15 cellular contexts compared by ENCODE assay signal in genomic region chr3:172173316-172174271, GRCh38.
DNase-seq lines count a peak whose midpoint lies in the region; ATAC-seq, FAIRE-seq and TF ChIP-seq lines count a peak whose summit lies in the region.
"Had no signal": no experiment of that assay in that cellular context is flagged by ENCODE, and none has a peak within 500 bp of the region (broad histone marks: within the 10 kb centered on the region; RNA-seq: fewer than 3 reads in every experiment).

No MANE protein-coding gene starts in this region.

- H2BK15ac ChIP-seq in IMR-90 (ENCODE audit: low read depth, low read length): no peak overlapping the region

- TF ChIP-seq POLR2A in IMR-90 (IDR thresholded peaks at IDR 0.05; ENCODE audit: low read depth, low read length) (no peak), GM12878 (IDR thresholded peaks at IDR 0.05; ENCODE audit: low read depth, low read length) (no peak), HepG2 (IDR thresholded peaks at IDR 0.05; ENCODE audit: insufficient read depth in 1 of 2, low read depth in 2 of 2, low read length in 2 of 2) (no peak), gastrocnemius medialis (IDR thresholded peaks at IDR 0.05) (no peak)

- no peak for TF ChIP-seq EP300 in GM12878 (IDR thresholded peaks at IDR 0.05; ENCODE audit: borderline replicate concordance in 1 of 2, control insufficient read depth in 1 of 2, low read depth in 2 of 2, low read length in 2 of 2)
- TF ChIP-seq EP300 in HepG2 (IDR thresholded peaks at IDR 0.05; ENCODE audit: low read depth in 2 of 2, low read length in 2 of 2): no peak
- no peak for TF ChIP-seq EP300 in HepG2 (CRISPR knock-in tag; IDR thresholded peaks at IDR 0.05; ENCODE audit: borderline replicate concordance)

- RAD21 ChIA-PET in GM12878 (lab: Charles Lee; ENCODE audit: unreplicated experiment): interaction anchor here (0.8 to 1.7 kb wide), 3 partner anchors 11 to 72 kb away, joined by 3 to 7 read pairs (median 3); no protein-coding TSS in a partner anchor

- peaks cover 0 to 4% (median 0%) of the 10 kb centered on the region in 8 donors for H3K9me3 Mint-ChIP-seq in CD4-positive, alpha-beta memory T cell
- H3K9me3 Mint-ChIP-seq: T-helper 2 cell treated with Interferon-gamma antibody and Interleukin-4, amounts not matched to agents 5 μg/mL and 100 μg/mL, for 36 hours had no signal

- H3K23ac ChIP-seq in IMR-90 (ENCODE audit: low read depth, low read length): no peak overlapping the region

- no peak for DNase-seq in IMR-90
- DNase-seq in GM12878 (ENCODE audit: low read depth, low spot score): no peak
- no peak for DNase-seq in HepG2 (ENCODE audit: low spot score)
- DNase-seq in gastrocnemius medialis: no peak
- no peak for DNase-seq in T-helper 1 cell
- DNase-seq in ascending aorta (ENCODE audit: low spot score in 2 of 2): no peak
- DNase-seq in CD4-positive, alpha-beta memory T cell: no peak
- DNase-seq: activated effector memory CD4-positive, alpha-beta T cell treated with anti-CD3 and anti-CD28 coated beads, Interleukin-2, amount 50 U/mL, for 16 hours; Calu3; left cardiac atrium; NCI-H1417 had no signal

- no peak for TF ChIP-seq CTCF in IMR-90 (conservative IDR thresholded peaks at IDR 0.05; ENCODE audit: low read depth, low read length)
- TF ChIP-seq CTCF in GM12878 (IDR thresholded peaks at IDR 0.05 in 2 of 3, conservative IDR thresholded peaks at IDR 0.05 in 1 of 3; ENCODE audit: control insufficient read depth in 2 of 3, extremely low read depth in 1 of 3, insufficient read depth in 1 of 3, low read depth in 3 of 3, low read length in 3 of 3): no peak
- no peak for TF ChIP-seq CTCF in HepG2 (CRISPR knock-in tag; IDR thresholded peaks at IDR 0.05)
- TF ChIP-seq CTCF in gastrocnemius medialis (IDR thresholded peaks at IDR 0.05 in 4 of 5, conservative IDR thresholded peaks at IDR 0.05 in 1 of 5): no peak
- TF ChIP-seq CTCF in ascending aorta (IDR thresholded peaks at IDR 0.05): no peak

- H3K36me3 ChIP-seq in IMR-90 (ENCODE audit: control insufficient read depth, insufficient read depth, low read length): peaks cover 6% of the 10 kb centered on the region
- H3K36me3 ChIP-seq in GM12878 (ENCODE audit: control insufficient read depth in 2 of 2, insufficient read depth in 2 of 2, low read length in 1 of 2): peaks cover 6 to 17% of the 10 kb centered on the region in 2 experiments; a peak in 3 of 4 replicates
- peaks cover 19 to 55% of the 10 kb centered on the region in 2 experiments for H3K36me3 ChIP-seq in HepG2 (replicated peaks in 1 of 2; ENCODE audit: control insufficient read depth in 1 of 2, insufficient read depth in 2 of 2, low read length in 2 of 2)
- no peaks in the 10 kb centered on the region for H3K36me3 ChIP-seq in gastrocnemius medialis
- H3K36me3 ChIP-seq in ascending aorta: no peaks in the 10 kb centered on the region
- no peaks in the 10 kb centered on the region for H3K36me3 ChIP-seq in CD4-positive, alpha-beta memory T cell (ENCODE audit: insufficient read depth, low read length)

- dilution Hi-C loops in IMR-90 (cut with HindIII; ENCODE audit: low sequenced_read_pairs, unreplicated experiment): no loop called here

- no peak overlapping the region for H2BK5ac ChIP-seq in IMR-90 (ENCODE audit: low read depth, low read length, poor library complexity, severe bottlenecking)

- no peak overlapping the region for H3K9ac ChIP-seq in IMR-90 (ENCODE audit: low read depth, low read length)
- no peak overlapping the region for H3K9ac ChIP-seq in GM12878 (ENCODE audit: control insufficient read depth, insufficient read depth, low read length)
- no peak overlapping the region for H3K9ac ChIP-seq in HepG2 (ENCODE audit: insufficient read depth, low read depth, low read length)
- H3K9ac ChIP-seq: parathyroid adenoma had no signal

- H3K27ac ChIP-seq in IMR-90 (ENCODE audit: insufficient read depth, low read length) (peak overlapping the region; percentile 2; the same call in 1 of the 2 replicates), GM12878 (ENCODE audit: control insufficient read depth, insufficient read depth) (no peak overlapping the region), HepG2 (ENCODE audit: extremely low read length, insufficient read depth, low read length) (peak overlapping the region; percentile 5), gastrocnemius medialis (peak overlapping the region in 3 of 4 donors; percentile 27 to 50 (median 29)), ascending aorta (no peak overlapping the region)
- no peak overlapping the region for H3K27ac ChIP-seq in CD4-positive, alpha-beta memory T cell (ENCODE audit: low read depth, low read length)
- H3K27ac ChIP-seq: parathyroid adenoma had no signal

- H2AK5ac ChIP-seq in IMR-90 (ENCODE audit: low read depth, low read length): no peak overlapping the region

- H3K36me3 Mint-ChIP-seq in CD4-positive, alpha-beta memory T cell: peaks cover 3 to 22% of the 10 kb centered on the region in 2 donors

- no peaks in the 10 kb centered on the region for H3K27me3 ChIP-seq in IMR-90 (ENCODE audit: control insufficient read depth, insufficient read depth, low read length)
- H3K27me3 ChIP-seq in GM12878 (replicated peaks in 1 of 2; ENCODE audit: control insufficient read depth in 2 of 2, insufficient read depth in 2 of 2, low read length in 1 of 2): no peaks in the 10 kb centered on the region
- H3K27me3 ChIP-seq in HepG2 (ENCODE audit: control insufficient read depth in 1 of 2, insufficient read depth in 2 of 2, low read length in 2 of 2): no peaks in the 10 kb centered on the region
- H3K27me3 ChIP-seq in gastrocnemius medialis: no peaks in the 10 kb centered on the region
- H3K27me3 ChIP-seq in ascending aorta: no peaks in the 10 kb centered on the region
- H3K27me3 ChIP-seq in CD4-positive, alpha-beta memory T cell (ENCODE audit: insufficient read depth, low read length): no peaks in the 10 kb centered on the region

- H3K4me2 ChIP-seq in IMR-90 (ENCODE audit: low read depth, low read length): peak overlapping the region; percentile 23; the same call in 1 of the 2 replicates
- no peak overlapping the region for H3K4me2 ChIP-seq in GM12878 (ENCODE audit: control insufficient read depth, insufficient read depth)
- H3K4me2 ChIP-seq in HepG2 (ENCODE audit: low read depth, low read length): no peak overlapping the region

- SMC1A ChIA-PET in GM12878 (lab: Charles Lee; ENCODE audit: uncharacterized antibody, unreplicated experiment): interaction anchor here (0.9 to 23.2 kb wide), 9 partner anchors 9 to 101 kb away, joined by 3 to 441 read pairs (median 6); no protein-coding TSS in a partner anchor

- 58% methylated on average over 5 of the region's 13 CpGs; no CpG with 5 or more reads in 1 of the 2 experiments for WGBS in IMR-90 (ENCODE audit: extremely low coverage in 2 of 2, insufficient read length in 1 of 2), 2 experiments
- WGBS in GM12878 (ENCODE audit: insufficient coverage, insufficient replicate concordance, low lambda C conversion rate, missing lambda C conversion rate): 61% methylated on average over 13 of the region's 13 CpGs
- 85% methylated on average over 13 of the region's 13 CpGs for WGBS in HepG2 (ENCODE audit: low lambda C conversion rate)

- no peak overlapping the region for H2BK120ac ChIP-seq in IMR-90 (ENCODE audit: low read depth, low read length)

- POLR2A ChIA-PET in IMR-90 (lab: Charles Lee; ENCODE audit: unreplicated experiment) (no interaction called here), GM12878 (lab: Charles Lee) (interaction anchor here (1.5 to 1.7 kb wide), 3 partner anchors 10 to 46 kb away, joined by 3 to 5 read pairs (median 4); no protein-coding TSS in a partner anchor), HepG2 (lab: Yijun Ruan, JAX) (no interaction called here)
- POLR2A ChIA-PET in CD4-positive, alpha-beta memory T cell (lab: Charles Lee; ENCODE audit: partially characterized antibody): no interaction called here

- no peak overlapping the region for H3K56ac ChIP-seq in IMR-90 (ENCODE audit: extremely low read depth, insufficient read depth, low read length)

- H4K8ac ChIP-seq in IMR-90 (ENCODE audit: low read depth in 2 of 2, low read length in 2 of 2): no peak overlapping the region

- H2AFZ ChIP-seq in IMR-90 (replicated peaks; ENCODE audit: low read length, poor library complexity): no peak overlapping the region
- H2AFZ ChIP-seq in GM12878 (ENCODE audit: control insufficient read depth, low read depth, low read length): no peak overlapping the region
- no peak overlapping the region for H2AFZ ChIP-seq in HepG2 (ENCODE audit: low read length)
- H2AFZ ChIP-seq: parathyroid adenoma had no signal

- no peak overlapping the region for H4K91ac ChIP-seq in IMR-90 (ENCODE audit: insufficient read depth, low read depth, low read length)

- H3K27me3 Mint-ChIP-seq in CD4-positive, alpha-beta memory T cell: no peaks in the 10 kb centered on the region
- H3K27me3 Mint-ChIP-seq: B cell had no signal

- FAIRE-seq in GM12878 (lab: Jason Lieb, UNC) (peak; percentile 7), HepG2 (lab: Jason Lieb, UNC) (no peak)
- FAIRE-seq: endometrium had no signal

- no peak overlapping the region for H3K4me3 ChIP-seq in IMR-90 (ENCODE audit: insufficient read depth, low read depth, low read length)
- no peak overlapping the region for H3K4me3 ChIP-seq in GM12878
- no peak overlapping the region for H3K4me3 ChIP-seq in HepG2 (replicated peaks in 1 of 3; ENCODE audit: insufficient read depth in 1 of 3, low read depth in 2 of 3, low read length in 3 of 3)
- peak overlapping the region in 1 of 4 donors; percentile 1 for H3K4me3 ChIP-seq in gastrocnemius medialis
- no peak overlapping the region for H3K4me3 ChIP-seq in ascending aorta
- H3K4me3 ChIP-seq in CD4-positive, alpha-beta memory T cell (ENCODE audit: low read length in 2 of 2): no peak overlapping the region

- H3K79me2 ChIP-seq in GM12878 (ENCODE audit: control insufficient read depth, insufficient read depth, low read length) (peaks cover 26% of the 10 kb centered on the region), HepG2 (ENCODE audit: insufficient read depth, low read length) (peaks cover 99% of the 10 kb centered on the region)

- H3K14ac ChIP-seq in IMR-90 (replicated peaks; ENCODE audit: low read depth, low read length): no peak overlapping the region

- H3K27ac Mint-ChIP-seq in CD4-positive, alpha-beta memory T cell: peak overlapping the region in 1 of 7 donors; percentile 29
- H3K27ac Mint-ChIP-seq: B cell; T-helper 2 cell treated with Interferon-gamma antibody and Interleukin-4, amounts not matched to agents 5 μg/mL and 100 μg/mL, for 36 hours had no signal

- no peak overlapping the region for H3K4me3 Mint-ChIP-seq in CD4-positive, alpha-beta memory T cell
- H3K4me3 Mint-ChIP-seq: B cell; T-helper 2 cell treated with Interferon-gamma antibody and Interleukin-4, amounts not matched to agents 5 μg/mL and 100 μg/mL, for 36 hours had no signal

- H3K79me1 ChIP-seq in IMR-90 (ENCODE audit: low read depth in 1 of 2, low read length in 2 of 2): peaks cover 27 to 91% of the 10 kb centered on the region in 2 experiments

- in situ Hi-C loops in IMR-90 (cut with MboI; ENCODE audit: low sequenced_read_pairs) (no loop called here), GM12878 (cut with MboI) (no loop called here), HepG2 (cut with HindIII; ENCODE audit: extremely low pct_ligation_motif_present, low pct_unique_long_range_greater_than_20kb) (no loop called here), gastrocnemius medialis (cut with MboI; ENCODE audit: low sequenced_read_pairs in 4 of 4) (no loop called here)

- 0 out of 2 replicates have a peak overlapping the region, but pooled peaks have one; percentile 2 for H3K18ac ChIP-seq in IMR-90 (ENCODE audit: low read depth, low read length)

- BruUV-seq in IMR-90 (replicated peaks; lab: Mats Ljungman, UMichigan): no TSS peak
- no TSS peak for BruUV-seq in GM12878 (replicated peaks; lab: Mats Ljungman, UMichigan)
- BruUV-seq in HepG2 (replicated peaks; lab: Mats Ljungman, UMichigan): no TSS peak

- H3K4me1 ChIP-seq in IMR-90 (ENCODE audit: control insufficient read depth, insufficient read depth, low read length): peaks cover 33% of the 10 kb centered on the region
- peaks cover 25% of the 10 kb centered on the region for H3K4me1 ChIP-seq in GM12878 (ENCODE audit: control insufficient read depth, insufficient read depth, low read length)
- peaks cover 100% of the 10 kb centered on the region for H3K4me1 ChIP-seq in HepG2 (ENCODE audit: insufficient read depth, low read length)
- peaks cover 73 to 88% of the 10 kb centered on the region in 2 donors for H3K4me1 ChIP-seq in gastrocnemius medialis
- peaks cover 6 to 58% of the 10 kb centered on the region in 2 donors for H3K4me1 ChIP-seq in ascending aorta
- H3K4me1 ChIP-seq in CD4-positive, alpha-beta memory T cell (ENCODE audit: insufficient read depth, low read length): no peaks in the 10 kb centered on the region

- peaks cover 0 to 14% (median 8%) of the 10 kb centered on the region in 4 donors for H3K4me1 Mint-ChIP-seq in CD4-positive, alpha-beta memory T cell
- H3K4me1 Mint-ChIP-seq: B cell had no signal

- H3K4ac ChIP-seq in IMR-90 (ENCODE audit: low read depth, low read length): no peak overlapping the region

- no peak for ATAC-seq in IMR-90 (ENCODE audit: low read depth)
- ATAC-seq in GM12878: no peak
- ATAC-seq in HepG2: no peak
- no peak for ATAC-seq in gastrocnemius medialis
- ATAC-seq: left cardiac atrium had no signal

- H2BK20ac ChIP-seq in IMR-90 (ENCODE audit: low read depth, low read length): no peak overlapping the region; the same call in 1 of the 2 replicates

- no peak overlapping the region for H4K5ac ChIP-seq in IMR-90 (ENCODE audit: low read depth, low read length)

- no peak overlapping the region for H2AK9ac ChIP-seq in IMR-90 (replicated peaks; ENCODE audit: low read depth, low read length, poor library complexity)

- peaks cover 86% of the 10 kb centered on the region for H4K20me1 ChIP-seq in IMR-90 (ENCODE audit: insufficient read depth, low read length)
- H4K20me1 ChIP-seq in GM12878 (ENCODE audit: control insufficient read depth, insufficient read depth): no peaks in the 10 kb centered on the region
- peaks cover 99% of the 10 kb centered on the region for H4K20me1 ChIP-seq in HepG2 (ENCODE audit: insufficient read depth, low read length)

- CTCF ChIA-PET in IMR-90 (lab: Yijun Ruan, JAX): no interaction called here
- CTCF ChIA-PET in GM12878 (lab: Yijun Ruan, JAX): interaction anchor here (0.6 to 1.1 kb wide), 2 partner anchors 67 to 158 kb away, joined by 3 to 4 read pairs; no protein-coding TSS in a partner anchor
- CTCF ChIA-PET in HepG2 (lab: Yijun Ruan, JAX; ENCODE audit: low intra/inter-chr PET ratio, low total read pairs): no interaction called here
- CTCF ChIA-PET in CD4-positive, alpha-beta memory T cell (lab: Charles Lee; ENCODE audit: partially characterized antibody): no interaction called here

- peaks cover 23% of the 10 kb centered on the region for H3K9me1 ChIP-seq in IMR-90 (ENCODE audit: insufficient read depth, low read length)

- H3K9me3 ChIP-seq in IMR-90 (ENCODE audit: control insufficient read depth, insufficient read depth, low read length) (no peaks in the 10 kb centered on the region), GM12878 (replicated peaks; ENCODE audit: control insufficient read depth, insufficient read depth, low read length) (peaks cover 2% of the 10 kb centered on the region; the same call in 2 of the 3 replicates), HepG2 (ENCODE audit: low read length) (no peaks in the 10 kb centered on the region), gastrocnemius medialis (no peaks in the 10 kb centered on the region), ascending aorta (no peaks in the 10 kb centered on the region)
- no peaks in the 10 kb centered on the region for H3K9me3 ChIP-seq in CD4-positive, alpha-beta memory T cell (ENCODE audit: control insufficient read depth in 1 of 2, low read length in 2 of 2)

- no peak for TF ChIP-seq RAD21 in IMR-90 (IDR thresholded peaks at IDR 0.05; ENCODE audit: low read length)
- TF ChIP-seq RAD21 in GM12878 (IDR thresholded peaks at IDR 0.05; ENCODE audit: insufficient read depth, low read depth, low read length): no peak
- no peak for TF ChIP-seq RAD21 in HepG2 (CRISPR knock-in tag; IDR thresholded peaks at IDR 0.05)

- intact Hi-C loops in IMR-90 (cut with micrococcal nuclease): no loop called here
- intact Hi-C loops in GM12878 (cut with micrococcal nuclease; ENCODE audit: unreplicated experiment): no loop called here
- intact Hi-C loops in HepG2 (cut with micrococcal nuclease; ENCODE audit: unreplicated experiment): no loop called here
- intact Hi-C loops in gastrocnemius medialis (cut with DNase I; ENCODE audit: low total_unique reads): loop anchor here (5.0 kb wide), 1 partner anchor 44 kb away; no protein-coding TSS in a partner anchor
- intact Hi-C loops in ascending aorta (cut with DNase I): no loop called here
- intact Hi-C loops in CD4-positive, alpha-beta memory T cell (cut with micrococcal nuclease): no loop called here

Comparison
In these comparisons a context has a peak if more than half of its experiments do, and no peak if none do; other contexts are left out.
1. H3K27ac ChIP-seq: peak in IMR-90 (single experiment), HepG2 (single experiment) and gastrocnemius medialis (3 of 4); none in GM12878 (single experiment), ascending aorta (0 of 2) and CD4-positive, alpha-beta memory T cell (single experiment).